Comparison of ENCODE assay signal across 1 cellular context in the genomic region with DNA sequence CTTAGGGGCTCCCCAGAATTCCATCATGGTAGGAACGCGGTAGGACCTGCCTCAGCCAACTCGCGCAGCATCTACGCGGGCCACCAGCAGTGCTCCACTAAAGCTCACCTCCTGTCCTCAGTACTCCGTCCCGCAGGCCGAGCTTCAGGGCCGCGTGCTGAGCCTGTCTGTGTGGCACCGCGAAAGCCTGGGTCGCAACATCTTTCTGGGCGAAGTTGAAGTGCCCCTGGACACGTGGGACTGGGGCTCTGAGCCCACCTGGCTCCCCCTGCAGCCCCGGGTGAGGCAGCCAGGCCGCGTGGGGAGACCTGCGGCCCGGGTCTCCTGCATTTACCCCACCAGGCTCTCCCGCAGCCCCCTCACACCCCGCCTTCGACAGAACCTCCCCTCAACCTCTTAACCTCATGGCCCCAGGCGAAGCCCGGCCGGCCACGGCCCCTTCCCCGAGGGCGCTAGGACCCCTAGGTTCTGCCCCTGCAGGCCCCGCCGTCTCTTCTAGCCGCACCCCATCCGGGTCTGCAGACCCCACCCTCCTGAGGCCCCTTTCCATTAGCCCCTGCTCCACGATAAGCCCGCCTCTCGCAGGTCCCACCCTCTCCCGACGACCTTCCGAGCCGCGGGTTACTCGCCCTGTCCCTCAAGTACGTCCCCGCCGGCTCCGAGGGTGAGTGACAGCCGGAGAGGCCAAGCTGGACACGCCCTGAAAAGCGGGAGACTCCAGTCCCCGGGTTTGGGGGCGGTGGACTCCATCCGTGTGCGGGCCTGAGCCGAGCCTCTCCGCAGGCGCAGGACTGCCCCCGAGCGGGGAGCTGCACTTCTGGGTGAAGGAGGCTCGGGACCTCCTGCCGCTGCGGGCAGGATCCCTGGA.
TF ChIP-seq lines count a peak whose summit lies in the region.

No MANE protein-coding gene starts in this region.

TF ChIP-seq in H1, 55 proteins besides CTCF, POLR2A, EP300 and RAD21:
- TF ChIP-seq TAF1 (IDR thresholded peaks at IDR 0.05; ENCODE audit: low read depth, low read length) (no peak), YY1 (IDR thresholded peaks at IDR 0.05; ENCODE audit: low read depth, low read length) (no peak), PHF8 (conservative IDR thresholded peaks at IDR 0.05; ENCODE audit: low read depth, low read length) (peak; percentile 26; the same call in 1 of the 2 replicates), RFX5 (IDR thresholded peaks at IDR 0.05; ENCODE audit: borderline replicate concordance, low read depth, low read length) (no peak), CHD2 (IDR thresholded peaks at IDR 0.05; ENCODE audit: low read length) (no peak), TBP (IDR thresholded peaks at IDR 0.05; ENCODE audit: low read depth, low read length) (no peak; the same call in 1 of the 2 replicates), TAF7 (optimal IDR thresholded peaks at IDR 0.05; ENCODE audit: borderline replicate concordance, low read depth, low read length) (no peak), SIRT6 (IDR thresholded peaks at IDR 0.05; ENCODE audit: low read length) (no peak), ZNF274 (IDR thresholded peaks at IDR 0.05; ENCODE audit: borderline replicate concordance, extremely low read depth, low read length) (no peak), POU5F1 (IDR thresholded peaks at IDR 0.05; ENCODE audit: low read depth, low read length) (no peak), HDAC6 (IDR thresholded peaks at IDR 0.05; ENCODE audit: low read depth, low read length) (no peak), TCF12 (IDR thresholded peaks at IDR 0.05; ENCODE audit: low read depth, low read length) (no peak), ASH2L (IDR thresholded peaks at IDR 0.05; ENCODE audit: low read length) (peak; percentile 67), EGR1 (IDR thresholded peaks at IDR 0.05; ENCODE audit: borderline replicate concordance, low read depth, low read length) (no peak), SIN3A (conservative IDR thresholded peaks at IDR 0.05 in 1 of 2, IDR thresholded peaks at IDR 0.05 in 1 of 2; ENCODE audit: low read depth in 1 of 2, low read length in 2 of 2) (0 out of 4 replicates have a peak, but pooled peaks of 1 of the 2 experiments have one; percentile 40), FOSL1 (IDR thresholded peaks at IDR 0.05; ENCODE audit: insufficient read depth, low read depth, low read length) (0 out of 2 replicates have a peak, but pooled peaks have one; percentile 50), GABPA (IDR thresholded peaks at IDR 0.05; ENCODE audit: borderline replicate concordance, insufficient read depth, low read length) (no peak), CHD1 (IDR thresholded peaks at IDR 0.05; ENCODE audit: low read depth, low read length) (no peak), JUN (IDR thresholded peaks at IDR 0.05; ENCODE audit: low read depth, low read length) (no peak), SP4 (IDR thresholded peaks at IDR 0.05; ENCODE audit: low read length) (peak; percentile 96), CTBP2 (IDR thresholded peaks at IDR 0.05; ENCODE audit: borderline replicate concordance, insufficient read depth, insufficient read length, low read length) (no peak), JUND (IDR thresholded peaks at IDR 0.05; ENCODE audit: low read length) (no peak), ATF3 (IDR thresholded peaks at IDR 0.05; ENCODE audit: insufficient read depth, low read depth, low read length) (no peak), MAX (IDR thresholded peaks at IDR 0.05) (peak; percentile 97), HDAC2 (IDR thresholded peaks at IDR 0.05; ENCODE audit: borderline replicate concordance in 1 of 2, low read depth in 2 of 2, low read length in 2 of 2) (no peak; a peak in 1 of 4 replicates), CBX5 (IDR thresholded peaks at IDR 0.05; ENCODE audit: low read depth, low read length) (no peak), CREB1 (IDR thresholded peaks at IDR 0.05) (peak; percentile 66), BCL11A (IDR thresholded peaks at IDR 0.05; ENCODE audit: low read depth in 2 of 2, low read length in 2 of 2) (no peak), E2F6 (IDR thresholded peaks at IDR 0.05) (peak; percentile 95)
